ENCODE assay signal across 16 cellular contexts in genomic region chr9:135802876-135803419, GRCh38.
"Had no signal": no experiment of that assay in that cellular context is flagged by ENCODE, and none has a peak within 500 bp of the region (broad histone marks: within the 10 kb centered on the region; RNA-seq: fewer than 3 reads in every experiment).

No MANE protein-coding gene starts in this region.

- H3K27me3 Mint-ChIP-seq: activated naive CD8-positive, alpha-beta T cell treated with anti-CD3 and anti-CD28 coated beads, Interleukin-2, amount 10 ng/mL, durations not matched to agents 7 days and 5 days had no signal

- H3K4me1 ChIP-seq: parathyroid adenoma, transverse colon had no signal

- DNase-seq: activated CD4-positive, alpha-beta T cell treated with anti-CD3 and anti-CD28 coated beads, Interleukin-2, amount 50 U/mL, for 1 hour; activated CD8-positive, alpha-beta memory T cell treated with anti-CD3 and anti-CD28 coated beads for 24 hours; activated naive CD8-positive, alpha-beta T cell treated with anti-CD3 and anti-CD28 coated beads, Interleukin-2, amount 10 ng/mL, durations not matched to agents 7 days and 5 days; anterior cingulate cortex; dermis blood vessel endothelial cell; effector memory CD8-positive, alpha-beta T cell; foreskin melanocyte; naive B cell; stimulated activated CD4-positive, alpha-beta T cell treated with anti-CD3 and anti-CD28 coated beads, Interleukin-4, amount 100 ng/mL, for 24 hours; stimulated activated naive CD8-positive, alpha-beta T cell treated with anti-CD3 and anti-CD28 coated beads, Interleukin-15, Interleukin-2, amounts not matched to agents 100 U/mL and 50 U/mL, for 24 hours; transverse colon had no signal

- H3K9me3 ChIP-seq: transverse colon, vagina had no signal

- H3K4me3 ChIP-seq: heart left ventricle, transverse colon, vagina had no signal

- H3K36me3 ChIP-seq: transverse colon, vagina had no signal

- H3K9ac ChIP-seq: parathyroid adenoma had no signal

- H3K36me3 Mint-ChIP-seq: activated naive CD8-positive, alpha-beta T cell treated with anti-CD3 and anti-CD28 coated beads, Interleukin-2, amount 10 ng/mL, durations not matched to agents 7 days and 5 days had no signal

- H3K9me3 Mint-ChIP-seq: activated naive CD8-positive, alpha-beta T cell treated with anti-CD3 and anti-CD28 coated beads, Interleukin-2, amount 10 ng/mL, durations not matched to agents 7 days and 5 days; activated T-helper 1 cell treated with anti-CD3 and anti-CD28 coated beads, Interleukin-12 subunit alpha, Interleukin-12 subunit beta, Interleukin-2, Interleukin-4 antibody, amounts not matched to agents 30 ng/mL and 10 ng/mL and 1 ng/mL, durations not matched to agents 14 hours and 24 hours and 36 hours; effector memory CD8-positive, alpha-beta T cell; naive B cell; T-helper 2 cell treated with Interferon-gamma antibody and Interleukin-4, amounts not matched to agents 5 μg/mL and 100 μg/mL, for 36 hours had no signal

- H3K4me3 Mint-ChIP-seq: activated naive CD8-positive, alpha-beta T cell treated with anti-CD3 and anti-CD28 coated beads, Interleukin-2, amount 10 ng/mL, durations not matched to agents 7 days and 5 days; activated T-helper 1 cell treated with anti-CD3 and anti-CD28 coated beads, Interleukin-12 subunit alpha, Interleukin-12 subunit beta, Interleukin-2, Interleukin-4 antibody, amounts not matched to agents 30 ng/mL and 10 ng/mL and 1 ng/mL, durations not matched to agents 14 hours and 24 hours and 36 hours; effector memory CD8-positive, alpha-beta T cell; naive B cell; T-helper 2 cell treated with Interferon-gamma antibody and Interleukin-4, amounts not matched to agents 5 μg/mL and 100 μg/mL, for 36 hours had no signal

- H3K27me3 ChIP-seq: heart left ventricle, transverse colon, vagina had no signal

- H3K27ac Mint-ChIP-seq: activated naive CD8-positive, alpha-beta T cell treated with anti-CD3 and anti-CD28 coated beads, Interleukin-2, amount 10 ng/mL, durations not matched to agents 7 days and 5 days; activated T-helper 1 cell treated with anti-CD3 and anti-CD28 coated beads, Interleukin-12 subunit alpha, Interleukin-12 subunit beta, Interleukin-2, Interleukin-4 antibody, amounts not matched to agents 30 ng/mL and 10 ng/mL and 1 ng/mL, durations not matched to agents 14 hours and 24 hours and 36 hours; effector memory CD8-positive, alpha-beta T cell; naive B cell; T-helper 2 cell treated with Interferon-gamma antibody and Interleukin-4, amounts not matched to agents 5 μg/mL and 100 μg/mL, for 36 hours had no signal

- ATAC-seq: effector memory CD8-positive, alpha-beta T cell; heart left ventricle; stimulated activated naive CD8-positive, alpha-beta T cell treated with anti-CD3 and anti-CD28 coated beads, Interleukin-15, Interleukin-2, amounts not matched to agents 100 U/mL and 50 U/mL, for 24 hours had no signal
